ENCODE assay signal across 11 cellular contexts in the genomic region with DNA sequence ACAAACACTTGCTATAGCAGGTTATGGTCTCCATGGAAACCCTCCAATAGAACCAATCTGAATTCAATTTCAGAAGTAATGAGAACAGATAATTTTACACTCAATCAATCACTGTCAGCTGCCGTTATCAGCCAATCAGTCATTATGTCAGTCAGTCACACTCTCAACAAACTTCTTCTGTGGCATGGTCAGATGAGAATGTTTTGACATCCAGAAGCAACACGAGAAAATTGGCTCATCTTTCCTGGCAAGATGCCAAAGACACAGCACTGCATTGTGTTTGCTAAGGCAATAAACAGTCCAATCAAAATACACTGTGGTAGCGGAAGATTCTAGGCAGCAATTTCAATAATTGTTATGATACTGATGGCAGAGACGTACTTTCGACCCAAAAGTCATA.
DNase-seq lines count a peak whose midpoint lies in the region; ATAC-seq, FAIRE-seq and TF ChIP-seq lines count a peak whose summit lies in the region.
"Had no signal": no experiment of that assay in that cellular context is flagged by ENCODE, and none has a peak within 500 bp of the region (broad histone marks: within the 10 kb centered on the region; RNA-seq: fewer than 3 reads in every experiment).

No MANE protein-coding gene starts in this region.

- no peak overlapping the region for H2AK9ac ChIP-seq in IMR-90 (replicated peaks; ENCODE audit: low read depth, low read length, poor library complexity)

- no TSS peak for BruUV-seq in IMR-90 (replicated peaks; lab: Mats Ljungman, UMichigan)

- no peaks in the 10 kb centered on the region for H3K79me1 ChIP-seq in IMR-90 (ENCODE audit: low read depth in 1 of 2, low read length in 2 of 2)

- no peak overlapping the region for H3K18ac ChIP-seq in IMR-90 (ENCODE audit: low read depth, low read length)

- H4K20me1 ChIP-seq in IMR-90 (ENCODE audit: insufficient read depth, low read length) (no peaks in the 10 kb centered on the region), neural cell (ENCODE audit: insufficient read depth) (no peaks in the 10 kb centered on the region)

- peaks cover 9% of the 10 kb centered on the region for H3K4me1 ChIP-seq in IMR-90 (ENCODE audit: control insufficient read depth, insufficient read depth, low read length)

- H3K9ac ChIP-seq in IMR-90 (ENCODE audit: low read depth, low read length) (no peak overlapping the region), neural cell (ENCODE audit: low read length) (no peak overlapping the region)

- DNase-seq in IMR-90: peak; percentile 44
- DNase-seq in NCI-H69 (lab: John Stamatoyannopoulos, UW): peak; percentile 64
- peak; percentile 28 for DNase-seq in cerebellar cortex (ENCODE audit: low spot score)
- no peak for DNase-seq in GM12891 (ENCODE audit: insufficient read length, low spot score)
- no peak for DNase-seq in HuH-7.5 (ENCODE audit: low spot score)
- no peak for DNase-seq in SW480 (ENCODE audit: low spot score)
- no peak for DNase-seq in GM13977 (ENCODE audit: low spot score)
- DNase-seq: activated CD4-positive, alpha-beta memory T cell treated with anti-CD3 and anti-CD28 coated beads, Interleukin-2, amount 10 ng/mL, durations not matched to agents 7 days and 5 days; CD8-positive, alpha-beta T cell; SW 1271 had no signal

- no peak overlapping the region for H3K56ac ChIP-seq in IMR-90 (ENCODE audit: extremely low read depth, insufficient read depth, low read length)

- dilution Hi-C loops in IMR-90 (cut with HindIII; ENCODE audit: low sequenced_read_pairs, unreplicated experiment): no loop called here

- H3F3A ChIP-seq in neural cell (ENCODE audit: insufficient read depth, low read length, poor library complexity, severe bottlenecking): peaks cover 7% of the 10 kb centered on the region

- intact Hi-C loops in IMR-90 (cut with micrococcal nuclease): no loop called here

- H2AK5ac ChIP-seq in IMR-90 (ENCODE audit: low read depth, low read length): no peak overlapping the region

- no peak for ATAC-seq in IMR-90 (ENCODE audit: low read depth)
- ATAC-seq: CD8-positive, alpha-beta T cell had no signal

- H3K14ac ChIP-seq in IMR-90 (replicated peaks; ENCODE audit: low read depth, low read length): no peak overlapping the region

- H3K27me3 ChIP-seq in IMR-90 (ENCODE audit: control insufficient read depth, insufficient read depth, low read length) (no peaks in the 10 kb centered on the region), neural cell (ENCODE audit: insufficient read depth, low read depth, low read length) (peaks cover 4% of the 10 kb centered on the region)

- H3K4me2 ChIP-seq in IMR-90 (ENCODE audit: low read depth, low read length): no peak overlapping the region
- H3K4me2 ChIP-seq in neural cell (ENCODE audit: low read length): peak overlapping the region; percentile 4

- in situ Hi-C loops in IMR-90 (cut with MboI; ENCODE audit: low sequenced_read_pairs): no loop called here
- in situ Hi-C loops in GM13977 (cut with MboI; ENCODE audit: low pct_unique_long_range_greater_than_20kb, low sequenced_read_pairs, unreplicated experiment): no loop called here

- H3K9me3 ChIP-seq in IMR-90 (ENCODE audit: control insufficient read depth, insufficient read depth, low read length) (no peaks in the 10 kb centered on the region), neural cell (ENCODE audit: low read length) (no peaks in the 10 kb centered on the region)

- no peak overlapping the region for H4K8ac ChIP-seq in IMR-90 (ENCODE audit: low read depth in 2 of 2, low read length in 2 of 2)

- no peak overlapping the region for H4K5ac ChIP-seq in IMR-90 (ENCODE audit: low read depth, low read length)

- H3K4me3 ChIP-seq in IMR-90 (ENCODE audit: insufficient read depth, low read depth, low read length): no peak overlapping the region
- peak overlapping the region; percentile 11 for H3K4me3 ChIP-seq in neural cell (ENCODE audit: low read length)

- H4K91ac ChIP-seq in IMR-90 (ENCODE audit: insufficient read depth, low read depth, low read length): no peak overlapping the region

- no peak overlapping the region for H2BK15ac ChIP-seq in IMR-90 (ENCODE audit: low read depth, low read length)

- no peak overlapping the region for H2BK20ac ChIP-seq in IMR-90 (ENCODE audit: low read depth, low read length)

- CTCF ChIA-PET in IMR-90 (lab: Yijun Ruan, JAX): no interaction called here

- no peak overlapping the region for H3K23ac ChIP-seq in IMR-90 (ENCODE audit: low read depth, low read length)

- no peak for TF ChIP-seq RAD21 in IMR-90 (IDR thresholded peaks at IDR 0.05; ENCODE audit: low read length)
- TF ChIP-seq RAD21 in neural cell (conservative IDR thresholded peaks at IDR 0.05): no peak

- H3K36me3 ChIP-seq in IMR-90 (ENCODE audit: control insufficient read depth, insufficient read depth, low read length): no peaks in the 10 kb centered on the region
- no peaks in the 10 kb centered on the region for H3K36me3 ChIP-seq in neural cell (ENCODE audit: insufficient read depth, low read length)

- POLR2A ChIA-PET in IMR-90 (lab: Charles Lee; ENCODE audit: unreplicated experiment): no interaction called here

- H3K9me2 ChIP-seq in neural cell (ENCODE audit: insufficient read depth, low read length): no peaks in the 10 kb centered on the region

- H3K4ac ChIP-seq in IMR-90 (ENCODE audit: low read depth, low read length): no peak overlapping the region

- H2BK120ac ChIP-seq in IMR-90 (ENCODE audit: low read depth, low read length): no peak overlapping the region

- H3K27ac ChIP-seq in IMR-90 (ENCODE audit: insufficient read depth, low read length) (no peak overlapping the region), neural cell (ENCODE audit: low read length) (no peak overlapping the region)

- no CpG with 5 or more reads among the region's 5 CpGs for WGBS in IMR-90 (ENCODE audit: extremely low coverage in 2 of 2, insufficient read length in 1 of 2), 2 experiments

- no peaks in the 10 kb centered on the region for H3K79me2 ChIP-seq in neural cell (replicated peaks; ENCODE audit: insufficient read depth, low read length)

- H2AFZ ChIP-seq in IMR-90 (replicated peaks; ENCODE audit: low read length, poor library complexity) (no peak overlapping the region), neural cell (ENCODE audit: low read depth, low read length) (no peak overlapping the region)

- TF ChIP-seq CTCF in IMR-90 (conservative IDR thresholded peaks at IDR 0.05; ENCODE audit: low read depth, low read length) (no peak), neural cell (IDR thresholded peaks at IDR 0.05; ENCODE audit: poor library complexity, severe bottlenecking) (no peak), GM13977 (IDR thresholded peaks at IDR 0.05; ENCODE audit: extremely low read depth, insufficient read depth, missing control alignments) (no peak)

- no peaks in the 10 kb centered on the region for H3K9me1 ChIP-seq in IMR-90 (ENCODE audit: insufficient read depth, low read length)

- TF ChIP-seq EP300 in neural cell (conservative IDR thresholded peaks at IDR 0.05; ENCODE audit: poor library complexity, severe bottlenecking): peak; percentile 100

- no peak overlapping the region for H2BK5ac ChIP-seq in IMR-90 (ENCODE audit: low read depth, low read length, poor library complexity, severe bottlenecking)

- no peak for TF ChIP-seq POLR2A in IMR-90 (IDR thresholded peaks at IDR 0.05; ENCODE audit: low read depth, low read length)
- TF ChIP-seq POLR2A in GM12891 (IDR thresholded peaks at IDR 0.05; ENCODE audit: low read depth, low read length): no peak

- no peak for FAIRE-seq in GM12891 (lab: Jason Lieb, UNC)

TF ChIP-seq in IMR-90, 13 proteins besides CTCF, POLR2A, EP300 and RAD21 (continues in another document):
- no peak for TF ChIP-seq CEBPB (IDR thresholded peaks at IDR 0.05; ENCODE audit: low read depth, low read length)
- TF ChIP-seq RFX5 (IDR thresholded peaks at IDR 0.05; ENCODE audit: low read depth, low read length): no peak
- no peak for TF ChIP-seq CHD1 (IDR thresholded peaks at IDR 0.05; ENCODE audit: low read depth, low read length)
- TF ChIP-seq NFE2L2 (IDR thresholded peaks at IDR 0.05; ENCODE audit: low read depth, low read length): no peak
- no peak for TF ChIP-seq RCOR1 (IDR thresholded peaks at IDR 0.05; ENCODE audit: insufficient replicate concordance, low read length)
- no peak for TF ChIP-seq BHLHE40 (IDR thresholded peaks at IDR 0.05; ENCODE audit: low read depth, low read length)
- TF ChIP-seq MAFK (IDR thresholded peaks at IDR 0.05; ENCODE audit: low read depth, low read length): no peak
- TF ChIP-seq MAZ (IDR thresholded peaks at IDR 0.05; ENCODE audit: borderline replicate concordance, low read depth, low read length): no peak
- TF ChIP-seq SMC3 (IDR thresholded peaks at IDR 0.05; ENCODE audit: low read depth, low read length): no peak

TF ChIP-seq in GM12891, 5 proteins besides CTCF, POLR2A, EP300 and RAD21:
- TF ChIP-seq TAF1 (IDR thresholded peaks at IDR 0.05; ENCODE audit: low read depth, low read length) (no peak), POU2F2 (IDR thresholded peaks at IDR 0.05; ENCODE audit: low read depth, low read length) (no peak), PAX5 (IDR thresholded peaks at IDR 0.05; ENCODE audit: insufficient read depth, low read length, severe bottlenecking) (no peak), POLR2AphosphoS5 (IDR thresholded peaks at IDR 0.05; ENCODE audit: low read depth, low read length) (no peak), SPI1 (IDR thresholded peaks at IDR 0.05; ENCODE audit: low read depth, low read length) (no peak)
TF ChIP-seq in GM12891: peak in this region for 0.

Comparison
In these comparisons a context has a peak if more than half of its experiments do, and no peak if none do; other contexts are left out.
1. DNase-seq: peak in IMR-90 (single experiment), NCI-H69 (single experiment) and cerebellar cortex (single experiment); none in GM12891 (single experiment), HuH-7.5 (single experiment), SW480 (single experiment) and GM13977 (single experiment).